12 cellular contexts compared by ENCODE assay signal in the genomic region with DNA sequence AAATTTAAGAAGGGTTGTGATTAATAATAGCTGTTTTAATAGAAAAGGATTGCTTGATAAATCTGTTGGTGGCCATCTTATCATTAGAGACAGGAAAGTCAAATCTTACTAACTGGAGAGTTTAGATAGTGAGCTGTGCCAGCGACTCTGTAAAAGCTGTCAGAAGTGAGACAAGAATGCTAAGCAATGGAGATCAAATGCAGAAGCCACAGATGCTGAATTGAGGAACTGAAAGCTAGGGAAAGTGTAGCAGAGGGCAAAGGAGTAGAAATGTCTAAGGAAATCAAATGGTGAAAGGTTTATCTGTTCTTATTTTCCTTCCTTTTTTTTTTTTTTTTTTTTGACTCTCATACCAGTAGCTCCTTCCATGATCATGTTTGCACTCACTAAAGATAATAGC.
DNase-seq lines count a peak whose midpoint lies in the region; ATAC-seq lines count a peak whose summit lies in the region.
"Had no signal": no experiment of that assay in that cellular context is flagged by ENCODE, and none has a peak within 500 bp of the region (broad histone marks: within the 10 kb centered on the region; RNA-seq: fewer than 3 reads in every experiment).

No MANE protein-coding gene starts in this region.

- ATAC-seq in GM18868 (IDR thresholded peaks at IDR 0.05; ENCODE audit: unreplicated experiment) = peak; percentile 86
- ATAC-seq in HG02884 (IDR thresholded peaks at IDR 0.05; ENCODE audit: unreplicated experiment) = peak; percentile 95
- ATAC-seq: left lung had no signal

- peak; percentile 94 for DNase-seq in NOMO-1 treated with DMSO at 0.1 percent for 48 hours (lab: John Stamatoyannopoulos, UW; ENCODE audit: unreplicated experiment)
- peak; percentile 80 for DNase-seq in pons (ENCODE audit: low spot score)
- DNase-seq in NCI-H1417 treated with DMSO at 0.1 percent for 48 hours (lab: John Stamatoyannopoulos, UW) = no peak
- DNase-seq in dedifferentiated amniotic fluid mesenchymal stem cell (ENCODE audit: extremely low spot score) = no peak
- no peak for DNase-seq in NCI-H524 (lab: John Stamatoyannopoulos, UW)
- no peak for DNase-seq in NCI-H1694 (lab: John Stamatoyannopoulos, UW)
- DNase-seq: amniotic stem cell; effector CD4-positive, alpha-beta T cell; left lung; NCI-H526 had no signal

Comparison
In these comparisons a context has a peak if more than half of its experiments do, and no peak if none do; other contexts are left out.
1. DNase-seq: peak in NOMO-1 treated with DMSO at 0.1 percent for 48 hours (single experiment) and pons (single experiment); none in NCI-H1417 treated with DMSO at 0.1 percent for 48 hours (single experiment), dedifferentiated amniotic fluid mesenchymal stem cell (single experiment), NCI-H524 (0 of 2) and NCI-H1694 (single experiment).